Comparison of ENCODE assay signal across 8 cellular contexts in genomic region chr17:42554250-42555121, GRCh38. TPM values are rescaled to one million over a fixed set of nuclear protein-coding genes. Genes with fewer than 3 reads are reported as not detected.
DNase-seq lines count a peak whose midpoint lies in the region; ATAC-seq and TF ChIP-seq lines count a peak whose summit lies in the region.

No MANE protein-coding gene starts in this region.

- peak overlapping the region; percentile 78 for H3K27ac ChIP-seq in osteoblast (ENCODE audit: low read depth, low read length)
- peak overlapping the region; percentile 82 to 96 (median 94) for H3K27ac ChIP-seq in upper lobe of left lung

- ATAC-seq in activated naive CD8-positive, alpha-beta T cell treated with anti-CD3 and anti-CD28 coated beads, Interleukin-2, amount 10 ng/mL, durations not matched to agents 7 days and 5 days (ENCODE audit: low read depth): peak; percentile 92
- peak; percentile 88 to 96 for ATAC-seq in upper lobe of left lung (ENCODE audit: low FRiP score in 2 of 2)

- peak overlapping the region; percentile 94 for H3K4me3 Mint-ChIP-seq in activated naive CD8-positive, alpha-beta T cell treated with anti-CD3 and anti-CD28 coated beads, Interleukin-2, amount 10 ng/mL, durations not matched to agents 7 days and 5 days

- H4K20me1 ChIP-seq in osteoblast (ENCODE audit: insufficient read depth, low read length): peaks cover 7% of the 10 kb centered on the region

- TF ChIP-seq CTCF in osteoblast (IDR thresholded peaks at IDR 0.05; ENCODE audit: extremely low read depth, low read depth, low read length) (no peak), upper lobe of left lung (IDR thresholded peaks at IDR 0.05) (peak in 3 of 6 experiments; percentile 20 to 37 (median 34))

- H3K36me3 Mint-ChIP-seq in activated naive CD8-positive, alpha-beta T cell treated with anti-CD3 and anti-CD28 coated beads, Interleukin-2, amount 10 ng/mL, durations not matched to agents 7 days and 5 days: peaks cover 1% of the 10 kb centered on the region

- peaks cover 14% of the 10 kb centered on the region for H3K4me1 Mint-ChIP-seq in activated naive CD8-positive, alpha-beta T cell treated with anti-CD3 and anti-CD28 coated beads, Interleukin-2, amount 10 ng/mL, durations not matched to agents 7 days and 5 days

- H3K4me3 ChIP-seq in MG63: peak overlapping the region; percentile 76
- peak overlapping the region; percentile 91 for H3K4me3 ChIP-seq in osteoblast (ENCODE audit: insufficient read depth, low read length)
- peak overlapping the region; percentile 59 to 95 (median 74) for H3K4me3 ChIP-seq in upper lobe of left lung

- H3K4me1 ChIP-seq in osteoblast (ENCODE audit: insufficient read depth, low read length): peaks cover 13% of the 10 kb centered on the region
- peaks cover 17 to 36% (median 24%) of the 10 kb centered on the region in 4 donors for H3K4me1 ChIP-seq in upper lobe of left lung

- H3K4me2 ChIP-seq in osteoblast (ENCODE audit: insufficient read depth, low read length): peak overlapping the region; percentile 98

- H3K27me3 ChIP-seq in MG63 (no peaks in the 10 kb centered on the region), osteoblast (ENCODE audit: insufficient read depth, low read length) (no peaks in the 10 kb centered on the region), upper lobe of left lung (no peaks in the 10 kb centered on the region)

- peaks cover 16% of the 10 kb centered on the region for H3K79me2 ChIP-seq in osteoblast (ENCODE audit: insufficient read depth, low read length)

- POLR2A ChIA-PET in activated naive CD8-positive, alpha-beta T cell treated with anti-CD3 and anti-CD28 coated beads, Interleukin-2, amount 10 ng/mL, durations not matched to agents 7 days and 5 days (lab: Charles Lee): interaction anchor here (0.6 to 2.8 kb wide), 12 partner anchors 9 to 443 kb away, joined by 3 to 21 read pairs (median 4); partner anchors contain the start of genes MLX, NAGLU, PLEKHH3 and PSMC3IP

- H2AFZ ChIP-seq in osteoblast (ENCODE audit: low read length): peak overlapping the region; percentile 88

- DNase-seq in ELF-1 (ENCODE audit: low read depth, low spot score) (peak; percentile 87), H4 (ENCODE audit: low spot score) (peak; percentile 77), MG63 (peak; percentile 92), SKM-1 (lab: John Stamatoyannopoulos, UW; ENCODE audit: unreplicated experiment) (peak; percentile 64), head of caudate nucleus (peak; percentile 70 to 95 (median 90)), osteoblast (ENCODE audit: insufficient read length, low spot score, missing footprints) (peak; percentile 98), upper lobe of left lung (peak; percentile 92 to 97)
- DNase-seq in activated naive CD8-positive, alpha-beta T cell treated with anti-CD3 and anti-CD28 coated beads, Interleukin-2, amount 10 ng/mL, durations not matched to agents 7 days and 5 days: peak; percentile 87

- H3K9me3 Mint-ChIP-seq in activated naive CD8-positive, alpha-beta T cell treated with anti-CD3 and anti-CD28 coated beads, Interleukin-2, amount 10 ng/mL, durations not matched to agents 7 days and 5 days: no peaks in the 10 kb centered on the region

- peak overlapping the region; percentile 94 for H3K27ac Mint-ChIP-seq in activated naive CD8-positive, alpha-beta T cell treated with anti-CD3 and anti-CD28 coated beads, Interleukin-2, amount 10 ng/mL, durations not matched to agents 7 days and 5 days

- H3K9me3 ChIP-seq in MG63 (no peaks in the 10 kb centered on the region), osteoblast (ENCODE audit: low read depth, low read length) (no peaks in the 10 kb centered on the region), upper lobe of left lung (no peaks in the 10 kb centered on the region)

- TF ChIP-seq EP300 in upper lobe of left lung (IDR thresholded peaks at IDR 0.05): peak in 1 of 4 donors; percentile 34

- TF ChIP-seq POLR2A in upper lobe of left lung (IDR thresholded peaks at IDR 0.05): peak in 3 of 4 donors; percentile 69 to 90 (median 72)

- H3K27me3 Mint-ChIP-seq in activated naive CD8-positive, alpha-beta T cell treated with anti-CD3 and anti-CD28 coated beads, Interleukin-2, amount 10 ng/mL, durations not matched to agents 7 days and 5 days: no peaks in the 10 kb centered on the region

- no peaks in the 10 kb centered on the region for H3K36me3 ChIP-seq in MG63
- no peaks in the 10 kb centered on the region for H3K36me3 ChIP-seq in osteoblast (ENCODE audit: insufficient read depth, low read length)
- H3K36me3 ChIP-seq in upper lobe of left lung: peaks cover 0 to 6% (median 0%) of the 10 kb centered on the region in 4 donors

- intact Hi-C loops in head of caudate nucleus (cut with DNase I): no loop called here

- WGBS in upper lobe of left lung, 2 donors: 1% methylated on average over 37 to 42 of the region's 82 CpGs

RNA-seq across cellular contexts. Expression of gene HSD17B1, which starts 1.8 kb away (rescaled TPM):
- total RNA-seq in H4 (2014; rRNA removed; shearing (Covaris generic)): 0.47 and 0.48 TPM in 2 replicates
- 0.59 and 2.8 TPM in 2 replicates for total RNA-seq in MG63 (2014; rRNA removed; shearing (Covaris generic); ENCODE audit: low replicate concordance)
- 1 to 10 TPM; 1.2 TPM for total RNA-seq in activated naive CD8-positive, alpha-beta T cell treated with anti-CD3 and anti-CD28 coated beads, Interleukin-2, amount 10 ng/mL, durations not matched to agents 7 days and 5 days
- total RNA-seq in osteoblast (1.1 and 1.5 TPM in 2 replicates), upper lobe of left lung (1 to 10 TPM in 5 of 6 donors, not detected in 1; 1.3 to 6.3 (median 1.7) TPM)

RNA-seq across cellular contexts. Expression of gene COASY, which starts 7.5 kb away (rescaled TPM):
- total RNA-seq in H4 (2014; rRNA removed; shearing (Covaris generic)): 26.8 and 31.9 TPM in 2 replicates
- 7.7 and 12.4 TPM in 2 replicates for total RNA-seq in MG63 (2014; rRNA removed; shearing (Covaris generic); ENCODE audit: low replicate concordance)
- total RNA-seq in activated naive CD8-positive, alpha-beta T cell treated with anti-CD3 and anti-CD28 coated beads, Interleukin-2, amount 10 ng/mL, durations not matched to agents 7 days and 5 days: 10 to 100 TPM; 83.3 to 98.1 TPM
- total RNA-seq in osteoblast: 13.0 and 13.4 TPM in 2 replicates
- 10 to 100 TPM; 34.7 to 71.1 (median 51.4) TPM for total RNA-seq in upper lobe of left lung

RNA-seq across cellular contexts. Expression of gene MLX, which starts 12.4 kb away (rescaled TPM):
- total RNA-seq in H4 (2014; rRNA removed; shearing (Covaris generic)): 23.2 and 31.9 TPM in 2 replicates
- 19.8 and 40.0 TPM in 2 replicates for total RNA-seq in MG63 (2014; rRNA removed; shearing (Covaris generic); ENCODE audit: low replicate concordance)
- total RNA-seq in activated naive CD8-positive, alpha-beta T cell treated with anti-CD3 and anti-CD28 coated beads, Interleukin-2, amount 10 ng/mL, durations not matched to agents 7 days and 5 days: 10 to 100 TPM; 62.9 to 64.9 TPM
- total RNA-seq in osteoblast: 43.4 and 44.8 TPM in 2 replicates
- total RNA-seq in upper lobe of left lung: 100 to 1,000 TPM in 1 of 6 donors, 10 to 100 TPM in 5; 61.8 to 104 (median 83.5) TPM

RNA-seq across cellular contexts. Expression of gene NAGLU, which starts 18.4 kb away (rescaled TPM):
- total RNA-seq in H4 (2014; rRNA removed; shearing (Covaris generic)): 18.7 and 35.1 TPM in 2 replicates
- 18.5 and 46.4 TPM in 2 replicates for total RNA-seq in MG63 (2014; rRNA removed; shearing (Covaris generic); ENCODE audit: low replicate concordance)
- total RNA-seq in activated naive CD8-positive, alpha-beta T cell treated with anti-CD3 and anti-CD28 coated beads, Interleukin-2, amount 10 ng/mL, durations not matched to agents 7 days and 5 days: 10 to 100 TPM; 22.9 to 23.9 TPM
- total RNA-seq in osteoblast: 91.6 and 99.0 TPM in 2 replicates
- total RNA-seq in upper lobe of left lung: 10 to 100 TPM; 36.7 to 97.4 (median 68.4) TPM

RNA-seq across cellular contexts. Expression of gene PSMC3IP, which starts 23.0 kb away (rescaled TPM):
- 11.9 and 12.6 TPM in 2 replicates for total RNA-seq in H4 (2014; rRNA removed; shearing (Covaris generic))
- 5.6 and 29.6 TPM in 2 replicates for total RNA-seq in MG63 (2014; rRNA removed; shearing (Covaris generic); ENCODE audit: low replicate concordance)
- 10 to 100 TPM; 15.9 to 16.9 TPM for total RNA-seq in activated naive CD8-positive, alpha-beta T cell treated with anti-CD3 and anti-CD28 coated beads, Interleukin-2, amount 10 ng/mL, durations not matched to agents 7 days and 5 days
- 1.8 TPM in 2 replicates for total RNA-seq in osteoblast
- 1 to 10 TPM in 5 of 6 donors, not detected in 1; 1.9 to 6.8 (median 3.8) TPM for total RNA-seq in upper lobe of left lung

Comparison
In these comparisons a context has a peak if more than half of its experiments do, and no peak if none do; other contexts are left out.
1. Peak in every context shown above with its lines: DNase-seq, ATAC-seq, H3K4me3 ChIP-seq and H3K27ac ChIP-seq.